In genomic region chr1:41739061-41739955, GRCh38 we compare ENCODE assay signal across 8 cellular contexts.
DNase-seq lines count a peak whose midpoint lies in the region; ATAC-seq lines count a peak whose summit lies in the region.

No MANE protein-coding gene starts in this region.

- no peaks in the 10 kb centered on the region for H3K27me3 ChIP-seq in neuronal stem cell (ENCODE audit: control insufficient read depth in 3 of 3, insufficient read depth in 3 of 3, low read depth in 1 of 3, low read length in 3 of 3)

- H4K8ac ChIP-seq in neuronal stem cell (ENCODE audit: low read depth, low read length) = no peak overlapping the region

- ATAC-seq in GM19463 (IDR thresholded peaks at IDR 0.05; ENCODE audit: unreplicated experiment) = peak; percentile 66
- ATAC-seq in activated CD8-positive, alpha-beta T cell treated with anti-CD3 and anti-CD28 coated beads, Interleukin-2, amount 10 ng/mL, durations not matched to agents 7 days and 5 days = peak; percentile 71
- peak; percentile 92 for ATAC-seq in effector memory CD8-positive, alpha-beta T cell (replicated peaks)

- H3K4me1 ChIP-seq in neuronal stem cell (ENCODE audit: control insufficient read depth in 2 of 2, insufficient read depth in 1 of 2, low read depth in 1 of 2, low read length in 2 of 2) = peaks cover 9 to 12% of the 10 kb centered on the region in 2 donors

- DNase-seq in AG08395 (ENCODE audit: low spot score) = peak; percentile 81
- DNase-seq in LHCN-M2 (ENCODE audit: low read depth) = peak; percentile 80
- DNase-seq in activated CD8-positive, alpha-beta T cell treated with anti-CD3 and anti-CD28 coated beads, Interleukin-2, amount 10 ng/mL, durations not matched to agents 7 days and 5 days = peak; percentile 73
- DNase-seq in effector memory CD8-positive, alpha-beta T cell = peak; percentile 69 to 75 (median 72)
- DNase-seq in neuronal stem cell (ENCODE audit: low spot score) = no peak
- peak in 41 of 49 donors; percentile 10 to 74 (median 41) for DNase-seq in substantia nigra (lab: John Stamatoyannopoulos, UW)
- DNase-seq in NCI-H446 treated with DMSO at 0.1 percent for 48 hours (lab: John Stamatoyannopoulos, UW) = no peak

- no peak overlapping the region for H2AK5ac ChIP-seq in neuronal stem cell (ENCODE audit: low read depth, low read length)

- H3K27ac ChIP-seq in neuronal stem cell (replicated peaks; ENCODE audit: low read length) (no peak overlapping the region), substantia nigra (ENCODE audit: low read depth, low read length, poor library complexity, severe bottlenecking) (no peak overlapping the region)

- no peak overlapping the region for H3K14ac ChIP-seq in neuronal stem cell (ENCODE audit: low read length)

- no peak overlapping the region for H3K9ac ChIP-seq in neuronal stem cell (ENCODE audit: low read depth, low read length, poor library complexity)

- peak overlapping the region; percentile 28 for H2AFZ ChIP-seq in neuronal stem cell (ENCODE audit: low read length)

- H3K36me3 Mint-ChIP-seq in activated CD8-positive, alpha-beta T cell treated with anti-CD3 and anti-CD28 coated beads, Interleukin-2, amount 10 ng/mL, durations not matched to agents 7 days and 5 days (ENCODE audit: low read depth) = no peaks in the 10 kb centered on the region
- H3K36me3 Mint-ChIP-seq in effector memory CD8-positive, alpha-beta T cell (ENCODE audit: insufficient read depth) = no peaks in the 10 kb centered on the region

- peak overlapping the region; percentile 81 for H3K27ac Mint-ChIP-seq in activated CD8-positive, alpha-beta T cell treated with anti-CD3 and anti-CD28 coated beads, Interleukin-2, amount 10 ng/mL, durations not matched to agents 7 days and 5 days
- H3K27ac Mint-ChIP-seq in effector memory CD8-positive, alpha-beta T cell = peak overlapping the region; percentile 93 to 96

- no peaks in the 10 kb centered on the region for H3K9me3 Mint-ChIP-seq in activated CD8-positive, alpha-beta T cell treated with anti-CD3 and anti-CD28 coated beads, Interleukin-2, amount 10 ng/mL, durations not matched to agents 7 days and 5 days (ENCODE audit: insufficient read depth)
- no peaks in the 10 kb centered on the region for H3K9me3 Mint-ChIP-seq in effector memory CD8-positive, alpha-beta T cell

- peak overlapping the region; percentile 50 for H3K4me3 Mint-ChIP-seq in activated CD8-positive, alpha-beta T cell treated with anti-CD3 and anti-CD28 coated beads, Interleukin-2, amount 10 ng/mL, durations not matched to agents 7 days and 5 days
- H3K4me3 Mint-ChIP-seq in effector memory CD8-positive, alpha-beta T cell = peak overlapping the region; percentile 81

- H4K91ac ChIP-seq in neuronal stem cell (ENCODE audit: low read depth, low read length, poor library complexity) = no peak overlapping the region

- WGBS in neuronal stem cell (ENCODE audit: extremely low coverage in 2 of 2, insufficient read length in 2 of 2, insufficient replicate concordance in 1 of 2), 2 donors = no CpG with 5 or more reads among the region's 21 CpGs

- no peaks in the 10 kb centered on the region for H3K79me1 ChIP-seq in neuronal stem cell (ENCODE audit: low read depth, low read length)

- no peaks in the 10 kb centered on the region for H3K9me3 ChIP-seq in neuronal stem cell (replicated peaks in 1 of 2; ENCODE audit: control insufficient read depth in 2 of 2, insufficient read depth in 1 of 2, low read depth in 1 of 2, low read length in 2 of 2)

- no peak overlapping the region for H2BK12ac ChIP-seq in neuronal stem cell (ENCODE audit: low read length)

- no peak overlapping the region for H2BK5ac ChIP-seq in neuronal stem cell (ENCODE audit: low read length)

- no peak overlapping the region for H2BK15ac ChIP-seq in neuronal stem cell (ENCODE audit: low read length)

- H3K27me3 Mint-ChIP-seq in activated CD8-positive, alpha-beta T cell treated with anti-CD3 and anti-CD28 coated beads, Interleukin-2, amount 10 ng/mL, durations not matched to agents 7 days and 5 days (ENCODE audit: low read depth) = no peaks in the 10 kb centered on the region
- no peaks in the 10 kb centered on the region for H3K27me3 Mint-ChIP-seq in effector memory CD8-positive, alpha-beta T cell

- H3K4ac ChIP-seq in neuronal stem cell (ENCODE audit: low read length) = no peak overlapping the region

- H3K4me3 ChIP-seq in neuronal stem cell (ENCODE audit: low read length in 2 of 2) = no peak overlapping the region

- H3K4me2 ChIP-seq in neuronal stem cell (ENCODE audit: insufficient read depth, low read length, poor library complexity, severe bottlenecking) = no peak overlapping the region

- H2BK120ac ChIP-seq in neuronal stem cell (ENCODE audit: low read depth, low read length) = no peak overlapping the region

- POLR2A ChIA-PET in activated CD8-positive, alpha-beta T cell treated with anti-CD3 and anti-CD28 coated beads, Interleukin-2, amount 10 ng/mL, durations not matched to agents 7 days and 5 days (lab: Charles Lee) = interaction anchor here (0.6 to 1.8 kb wide), 3 partner anchors 12 to 722 kb away, joined by 3 to 6 read pairs (median 6); no protein-coding TSS in a partner anchor

- no peak overlapping the region for H3K18ac ChIP-seq in neuronal stem cell (ENCODE audit: low read length)

- CTCF ChIA-PET in activated CD8-positive, alpha-beta T cell treated with anti-CD3 and anti-CD28 coated beads, Interleukin-2, amount 10 ng/mL, durations not matched to agents 7 days and 5 days (lab: Charles Lee) = interaction anchor here (1.1 to 2.4 kb wide), 5 partner anchors 11 to 166 kb away, joined by 3 to 10 read pairs (median 6); no protein-coding TSS in a partner anchor

- peaks cover 47% of the 10 kb centered on the region for H3K4me1 Mint-ChIP-seq in activated CD8-positive, alpha-beta T cell treated with anti-CD3 and anti-CD28 coated beads, Interleukin-2, amount 10 ng/mL, durations not matched to agents 7 days and 5 days (ENCODE audit: low read depth)
- H3K4me1 Mint-ChIP-seq in effector memory CD8-positive, alpha-beta T cell (ENCODE audit: low read depth in 2 of 2) = peaks cover 40 to 58% of the 10 kb centered on the region in 2 donors

- no peak overlapping the region for H3K23ac ChIP-seq in neuronal stem cell (ENCODE audit: low read depth, low read length, poor library complexity)

- no peaks in the 10 kb centered on the region for H3K36me3 ChIP-seq in neuronal stem cell (replicated peaks in 1 of 2; ENCODE audit: control insufficient read depth in 2 of 2, insufficient read depth in 2 of 2, low read length in 2 of 2)

Comparison
In these comparisons a context has a peak if more than half of its experiments do, and no peak if none do; other contexts are left out.
1. DNase-seq: peak in AG08395 (single experiment), LHCN-M2 (single experiment), activated CD8-positive, alpha-beta T cell treated with anti-CD3 and anti-CD28 coated beads, Interleukin-2, amount 10 ng/mL, durations not matched to agents 7 days and 5 days (single experiment), effector memory CD8-positive, alpha-beta T cell (3 of 3) and substantia nigra (41 of 49); none in neuronal stem cell (single experiment) and NCI-H446 treated with DMSO at 0.1 percent for 48 hours (single experiment).
2. Peak in every context shown above with its lines, with median percentiles within 50 percentile points of each other: ATAC-seq.